ENCODE assay signal across 28 cellular contexts in the genomic region with DNA sequence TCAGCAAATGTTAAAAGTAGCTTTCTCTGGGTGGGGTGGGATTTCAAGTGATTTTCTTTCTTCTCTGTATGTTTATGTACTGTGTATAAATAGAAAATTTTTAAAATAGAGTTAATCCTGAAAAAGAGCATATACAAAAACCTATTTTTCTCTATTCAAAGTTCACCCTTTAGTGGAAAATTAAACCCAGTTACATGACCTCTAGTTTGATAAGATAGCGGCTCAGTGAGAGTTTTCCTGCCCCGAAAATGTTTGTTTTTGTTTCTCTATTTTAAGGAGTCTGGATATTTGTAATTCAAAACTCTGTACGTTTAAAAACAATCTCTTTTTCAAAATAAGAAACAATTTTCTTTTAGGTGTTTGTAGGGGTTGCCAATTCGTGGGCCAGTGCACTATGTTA.
"Had no signal": no experiment of that assay in that cellular context is flagged by ENCODE, and none has a peak within 500 bp of the region (broad histone marks: within the 10 kb centered on the region; RNA-seq: fewer than 3 reads in every experiment).

No MANE protein-coding gene starts in this region.

- H3K27me3 ChIP-seq: adrenal gland, body of pancreas, dorsolateral prefrontal cortex, esophagus muscularis mucosa, foreskin keratinocyte, gastroesophageal sphincter had no signal

- H3K9me3 ChIP-seq: adrenal gland, body of pancreas, esophagus muscularis mucosa, gastroesophageal sphincter had no signal

- H3K27ac ChIP-seq: body of pancreas, esophagus muscularis mucosa, foreskin keratinocyte, gastroesophageal sphincter, WERI-Rb-1 had no signal

- H3K36me3 ChIP-seq: adrenal gland, esophagus muscularis mucosa, gastroesophageal sphincter, WERI-Rb-1 had no signal

- H3K4me1 ChIP-seq: foreskin keratinocyte, gastroesophageal sphincter had no signal

- DNase-seq: activated B cell treated with CpG ODN at 0.5 μM for 24 hours; activated CD4-positive, alpha-beta T cell treated with anti-CD3 and anti-CD28 coated beads for 48 hours; activated CD4-positive, alpha-beta T cell treated with anti-CD3 and anti-CD28 coated beads, Interleukin-2, amount 50 U/mL, for 1 hour; activated CD4-positive, alpha-beta T cell treated with anti-CD3 and anti-CD28 coated beads, Interleukin-2, amount 50 U/mL, for 48 hours; activated CD8-positive, alpha-beta memory T cell treated with anti-CD3 and anti-CD28 coated beads for 24 hours; activated CD8-positive, alpha-beta T cell treated with anti-CD3 and anti-CD28 coated beads for 36 hours; activated effector memory CD4-positive, alpha-beta T cell treated with anti-CD3 and anti-CD28 coated beads, Interleukin-2, amount 50 U/mL, for 16 hours; activated naive CD4-positive, alpha-beta T cell treated with anti-CD3 and anti-CD28 coated beads for 36 hours; activated naive CD8-positive, alpha-beta T cell treated with anti-CD3 and anti-CD28 coated beads for 36 hours; activated naive CD8-positive, alpha-beta T cell treated with anti-CD3 and anti-CD28 coated beads, Interleukin-2, amount 50 U/mL, for 24 hours; activated T-cell treated with anti-CD3 and anti-CD28 coated beads, Interleukin-2, amount 50 U/mL, for 1 hour; activated T-cell treated with anti-CD3 and anti-CD28 coated beads, Interleukin-2, amount 50 U/mL, for 48 hours; adrenal gland; amygdala; aorta; body of pancreas; dorsolateral prefrontal cortex; effector memory CD4-positive, alpha-beta T cell; endodermal cell; erythroblast; foreskin keratinocyte; T-cell; T1000; WERI-Rb-1 had no signal

- H3K4me3 ChIP-seq: adrenal gland, body of pancreas, coronary artery, dorsolateral prefrontal cortex, esophagus muscularis mucosa, gastroesophageal sphincter had no signal

- ATAC-seq: activated CD4-positive, CD25-positive, alpha-beta regulatory T cell treated with anti-CD3 and anti-CD28 coated beads, Interleukin-2, amount 50 U/mL, for 24 hours; activated CD8-positive, alpha-beta T cell treated with anti-CD3 and anti-CD28 coated beads for 36 hours; activated naive CD8-positive, alpha-beta T cell treated with anti-CD3 and anti-CD28 coated beads, Interleukin-2, amount 50 U/mL, for 24 hours; body of pancreas; foreskin keratinocyte; gastroesophageal sphincter; T-cell had no signal
